ENCODE assay signal across 1 cellular context in genomic region chr13:48184260-48184659, GRCh38.
TF ChIP-seq lines count a peak whose summit lies in the region.

No MANE protein-coding gene starts in this region.

TF ChIP-seq in HepG2, 621 proteins besides CTCF, POLR2A, EP300 and RAD21:
- TF ChIP-seq NKX3-1 (CRISPR knock-in tag; IDR thresholded peaks at IDR 0.05) = no peak
- no peak for TF ChIP-seq BRCA1 (CRISPR knock-in tag; IDR thresholded peaks at IDR 0.05)
- no peak for TF ChIP-seq MZF1 (CRISPR knock-in tag; IDR thresholded peaks at IDR 0.05; ENCODE audit: borderline replicate concordance)
- TF ChIP-seq NCOA5 (CRISPR knock-in tag; IDR thresholded peaks at IDR 0.05) = no peak
- no peak for TF ChIP-seq ZNF367 (CRISPR knock-in tag; IDR thresholded peaks at IDR 0.05; ENCODE audit: borderline replicate concordance)
- no peak for TF ChIP-seq ARNT2 (CRISPR knock-in tag; IDR thresholded peaks at IDR 0.05; ENCODE audit: low read depth)
- no peak for TF ChIP-seq MIXL1 (CRISPR knock-in tag; IDR thresholded peaks at IDR 0.05)
- no peak for TF ChIP-seq GMEB1 (CRISPR knock-in tag; IDR thresholded peaks at IDR 0.05; ENCODE audit: borderline replicate concordance)
- no peak for TF ChIP-seq NFE2L1 (CRISPR knock-in tag; IDR thresholded peaks at IDR 0.05; ENCODE audit: borderline replicate concordance)
- TF ChIP-seq TCF12 (IDR thresholded peaks at IDR 0.05) = no peak
- TF ChIP-seq TCF12 (CRISPR knock-in tag; IDR thresholded peaks at IDR 0.05) = no peak
- TF ChIP-seq MTF2 (CRISPR knock-in tag; IDR thresholded peaks at IDR 0.05; ENCODE audit: borderline replicate concordance) = no peak
- TF ChIP-seq PBX2 (CRISPR knock-in tag; IDR thresholded peaks at IDR 0.05) = no peak
- no peak for TF ChIP-seq ZNF331 (CRISPR knock-in tag; IDR thresholded peaks at IDR 0.05)
- TF ChIP-seq ZNF746 (CRISPR knock-in tag; IDR thresholded peaks at IDR 0.05) = no peak
- TF ChIP-seq TOE1 (CRISPR knock-in tag; IDR thresholded peaks at IDR 0.05) = no peak
- TF ChIP-seq PHF5A (CRISPR knock-in tag; IDR thresholded peaks at IDR 0.05; ENCODE audit: low read depth, unreplicated experiment) = no peak
- no peak for TF ChIP-seq DR1 (CRISPR knock-in tag; IDR thresholded peaks at IDR 0.05)
- no peak for TF ChIP-seq CEBPZ (IDR thresholded peaks at IDR 0.05; ENCODE audit: low read length)
